11 cellular contexts compared by ENCODE assay signal in the genomic region with DNA sequence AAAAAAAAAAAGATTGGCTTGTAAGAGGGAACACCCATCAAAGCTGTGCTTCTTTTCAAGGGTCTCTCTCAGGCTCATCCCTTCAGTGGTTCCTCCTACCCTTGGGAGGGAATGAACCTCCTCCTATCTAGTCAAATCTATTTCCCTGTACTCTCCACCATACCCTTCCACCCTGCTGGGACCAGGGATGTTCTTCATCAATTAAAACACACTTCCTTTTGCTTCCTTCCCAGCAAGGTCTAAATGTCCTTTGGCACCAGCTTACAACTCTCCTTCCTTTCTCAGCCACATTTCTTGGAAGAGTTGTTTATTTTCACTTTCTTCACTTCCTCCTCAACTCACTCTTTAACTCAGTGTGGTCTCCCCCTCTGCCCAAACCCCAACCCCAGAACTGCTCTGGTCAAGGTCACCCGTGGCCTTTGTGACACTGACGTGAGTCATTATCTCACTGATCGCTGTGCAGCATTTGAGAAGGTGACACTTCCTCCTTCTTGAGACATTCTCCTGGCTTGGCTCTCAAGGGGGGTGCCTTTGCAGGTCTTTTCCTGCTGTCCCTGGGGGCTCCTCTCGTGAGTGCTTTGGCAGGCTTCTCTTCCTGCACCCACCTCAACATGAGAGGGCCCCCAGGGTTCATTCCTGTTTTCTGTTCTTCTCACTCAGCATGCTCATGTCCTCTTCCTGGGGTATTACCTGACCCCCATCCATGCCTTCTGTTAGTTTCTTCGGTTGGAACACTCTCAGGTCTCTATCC.
DNase-seq lines count a peak whose midpoint lies in the region; ATAC-seq and TF ChIP-seq lines count a peak whose summit lies in the region.
"Had no signal": no experiment of that assay in that cellular context is flagged by ENCODE, and none has a peak within 500 bp of the region (broad histone marks: within the 10 kb centered on the region; RNA-seq: fewer than 3 reads in every experiment).

No MANE protein-coding gene starts in this region.

- no peaks in the 10 kb centered on the region for H3K27me3 ChIP-seq in esophagus muscularis mucosa
- H3K27me3 ChIP-seq: neutrophil had no signal

- H3K9me3 Mint-ChIP-seq in activated T-cell treated with anti-CD3 and anti-CD28 coated beads, Interleukin-2, amount 50 U/mL, for 72 hours = no peaks in the 10 kb centered on the region

- 70% methylated on average over 5 of the region's 5 CpGs for WGBS in esophagus muscularis mucosa

- TF ChIP-seq CTCF in esophagus muscularis mucosa (IDR thresholded peaks at IDR 0.05) = no peak

- H3K27me3 Mint-ChIP-seq in activated T-cell treated with anti-CD3 and anti-CD28 coated beads, Interleukin-2, amount 50 U/mL, for 72 hours (ENCODE audit: low read depth) = peaks cover 24% of the 10 kb centered on the region

- intact Hi-C loops in esophagus muscularis mucosa (cut with DNase I) = no loop called here

- peaks cover 12% of the 10 kb centered on the region for H3K4me1 Mint-ChIP-seq in activated T-cell treated with anti-CD3 and anti-CD28 coated beads, Interleukin-2, amount 50 U/mL, for 72 hours (ENCODE audit: low read depth)

- TF ChIP-seq EP300 in esophagus muscularis mucosa (IDR thresholded peaks at IDR 0.05) = no peak

- H3K27ac ChIP-seq in esophagus muscularis mucosa (replicated peaks in 1 of 4) = no peak overlapping the region
- H3K27ac ChIP-seq: neutrophil had no signal

- H3K4me3 ChIP-seq in esophagus muscularis mucosa = no peak overlapping the region

- peak overlapping the region in 1 of 2 donors; percentile 70 for H3K4me3 Mint-ChIP-seq in activated T-cell treated with anti-CD3 and anti-CD28 coated beads, Interleukin-2, amount 50 U/mL, for 72 hours

- H3K36me3 ChIP-seq in esophagus muscularis mucosa = no peaks in the 10 kb centered on the region
- H3K36me3 ChIP-seq: neutrophil had no signal

- H3K27ac Mint-ChIP-seq in activated T-cell treated with anti-CD3 and anti-CD28 coated beads, Interleukin-2, amount 50 U/mL, for 72 hours = no peak overlapping the region

- peaks cover 0 to 10% (median 3%) of the 10 kb centered on the region in 4 donors for H3K9me3 ChIP-seq in esophagus muscularis mucosa
- H3K9me3 ChIP-seq: neutrophil had no signal

- no peak for TF ChIP-seq POLR2A in esophagus muscularis mucosa (IDR thresholded peaks at IDR 0.05; ENCODE audit: low read depth)

- ATAC-seq in HG03460 (IDR thresholded peaks at IDR 0.05; ENCODE audit: unreplicated experiment) (peak; percentile 83), GM19452 (IDR thresholded peaks at IDR 0.05; ENCODE audit: unreplicated experiment) (no peak)
- ATAC-seq in activated T-cell treated with anti-CD3 and anti-CD28 coated beads, Interleukin-2, amount 50 U/mL, for 72 hours (replicated peaks in 1 of 2) = peak; percentile 93 to 95

- peak; percentile 6 for DNase-seq in activated naive CD4-positive, alpha-beta T cell treated with Interleukin-2 at 50 U/mL for 16 hours
- no peak for DNase-seq in activated naive CD4-positive, alpha-beta T cell treated with anti-CD3 and anti-CD28 coated beads, Interleukin-2, amount 50 U/mL, for 16 hours
- DNase-seq in activated T-cell treated with anti-CD3 and anti-CD28 coated beads, Interleukin-2, amount 50 U/mL, for 72 hours = peak; percentile 49 to 71
- peak; percentile 42 for DNase-seq in ureter (ENCODE audit: low spot score)
- no peak for DNase-seq in esophagus muscularis mucosa (ENCODE audit: extremely low spot score)
- DNase-seq in DMS153 treated with DMSO at 0.1 percent for 48 hours (lab: John Stamatoyannopoulos, UW; ENCODE audit: unreplicated experiment) = no peak
- DNase-seq: COR-L47, IMR-90 had no signal

- H3K4me1 ChIP-seq in esophagus muscularis mucosa = peaks cover 0 to 6% (median 3%) of the 10 kb centered on the region in 4 donors

- H3K36me3 Mint-ChIP-seq in activated T-cell treated with anti-CD3 and anti-CD28 coated beads, Interleukin-2, amount 50 U/mL, for 72 hours (ENCODE audit: insufficient read depth in 2 of 2) = no peaks in the 10 kb centered on the region

Comparison
In these comparisons a context has a peak if more than half of its experiments do, and no peak if none do; other contexts are left out.
1. DNase-seq: peak in activated naive CD4-positive, alpha-beta T cell treated with Interleukin-2 at 50 U/mL for 16 hours (single experiment), activated T-cell treated with anti-CD3 and anti-CD28 coated beads, Interleukin-2, amount 50 U/mL, for 72 hours (2 of 2) and ureter (single experiment); none in activated naive CD4-positive, alpha-beta T cell treated with anti-CD3 and anti-CD28 coated beads, Interleukin-2, amount 50 U/mL, for 16 hours (single experiment), esophagus muscularis mucosa (single experiment) and DMS153 treated with DMSO at 0.1 percent for 48 hours (single experiment).